In the genomic region with DNA sequence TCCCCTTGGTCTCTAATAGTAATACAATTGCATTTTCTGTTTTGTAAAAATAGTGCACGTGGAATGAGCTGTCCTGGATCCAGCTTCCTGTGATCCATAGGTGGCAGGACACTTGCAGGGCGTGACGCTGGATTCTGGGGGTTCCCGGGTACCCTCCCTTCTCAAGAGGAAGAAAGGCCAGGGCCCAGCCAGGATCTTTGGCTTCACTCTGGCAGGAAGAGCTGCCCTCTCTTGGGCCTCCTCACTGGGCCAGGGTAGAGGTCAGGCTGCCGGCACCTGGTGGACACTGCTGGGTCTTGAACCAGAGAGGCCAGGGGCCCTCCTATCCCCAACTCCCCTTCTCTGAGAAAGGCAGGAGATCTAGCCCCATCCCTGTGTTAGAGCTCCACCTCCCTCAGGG, we compare ENCODE assay signal across 10 cellular contexts. TPM values are rescaled to one million over a fixed set of nuclear protein-coding genes. Genes with fewer than 3 reads are reported as not detected.
"Had no signal": no experiment of that assay in that cellular context is flagged by ENCODE, and none has a peak within 500 bp of the region (broad histone marks: within the 10 kb centered on the region; RNA-seq: fewer than 3 reads in every experiment).

No MANE protein-coding gene starts in this region.

- H2AFZ ChIP-seq: GM23338 had no signal

- FAIRE-seq: H1, H54, HTR-8/SVneo, K562 had no signal

- H3K4me3 ChIP-seq: GM23338, K562 had no signal

- H3K4me2 ChIP-seq: GM23338 had no signal

- ATAC-seq: GM23338, K562 had no signal

- DNase-seq: H9, HCEC 1CT, IMR-90, KG1 had no signal

RNA-seq across cellular contexts. Expression of a gene that starts 37.8 kb away (rescaled TPM):
- total RNA-seq: H1, HT-29, IMR-90 had no signal
